8 cellular contexts compared by ENCODE assay signal in the genomic region with DNA sequence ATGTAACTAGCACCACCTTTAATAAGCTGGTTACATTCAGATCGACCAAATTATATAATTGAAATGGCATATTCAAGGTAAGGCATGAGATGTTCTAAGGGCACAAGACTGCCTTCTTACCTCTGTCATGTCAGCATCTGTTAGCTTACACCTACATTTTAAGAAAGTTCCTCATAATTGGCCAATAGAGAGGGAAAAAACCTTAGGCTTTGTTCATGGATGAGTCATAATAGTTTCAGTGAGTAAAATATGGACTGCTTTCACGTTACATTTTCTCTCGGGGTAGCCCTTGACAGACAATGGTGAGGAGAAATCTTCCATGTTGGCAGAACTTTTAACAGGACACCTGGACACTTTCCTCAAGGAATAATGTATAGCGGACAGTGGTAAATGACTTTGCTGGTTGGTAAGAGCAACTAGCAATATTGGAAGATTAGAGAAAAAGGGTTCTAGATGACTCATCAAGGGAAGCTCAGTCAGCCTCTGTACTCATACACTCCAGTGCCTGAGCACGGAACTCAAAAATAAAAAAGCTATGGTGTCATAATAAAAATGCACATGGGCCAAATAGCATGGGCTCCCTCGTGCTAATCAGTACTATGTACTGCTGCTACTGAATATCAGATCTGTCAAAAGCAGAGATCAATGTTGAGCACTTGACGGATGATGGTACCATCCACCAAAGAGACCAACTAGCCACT.
DNase-seq lines count a peak whose midpoint lies in the region; ATAC-seq lines count a peak whose summit lies in the region.
"Not testable (repeated sequence)": the region's sequence is repeated elsewhere in the genome, so short reads cannot be mapped to it uniquely, and the experiment has no call there.

No MANE protein-coding gene starts in this region.

- H3K36me3 Mint-ChIP-seq in activated naive CD4-positive, alpha-beta T cell treated with anti-CD3 and anti-CD28 coated beads, Interleukin-2, amount 50 U/mL, for 72 hours; stimulated activated effector memory CD8-positive, alpha-beta T cell treated with anti-CD3 and anti-CD28 coated beads, Interleukin-12 subunit alpha, Interleukin-12 subunit beta, amount 100 ng/mL, for 72 hours: not testable (repeated sequence)

- H3K9me3 Mint-ChIP-seq in activated naive CD4-positive, alpha-beta T cell treated with anti-CD3 and anti-CD28 coated beads, Interleukin-2, amount 50 U/mL, for 72 hours; stimulated activated effector memory CD8-positive, alpha-beta T cell treated with anti-CD3 and anti-CD28 coated beads, Interleukin-12 subunit alpha, Interleukin-12 subunit beta, amount 100 ng/mL, for 72 hours: not testable (repeated sequence)

- not testable (repeated sequence) for H3K27ac Mint-ChIP-seq in activated naive CD4-positive, alpha-beta T cell treated with anti-CD3 and anti-CD28 coated beads, Interleukin-2, amount 50 U/mL, for 72 hours; stimulated activated effector memory CD8-positive, alpha-beta T cell treated with anti-CD3 and anti-CD28 coated beads, Interleukin-12 subunit alpha, Interleukin-12 subunit beta, amount 100 ng/mL, for 72 hours

- ATAC-seq in GM18499 (IDR thresholded peaks at IDR 0.05; ENCODE audit: insufficient read depth, unreplicated experiment) (peak; percentile 78), GM18868 (IDR thresholded peaks at IDR 0.05; ENCODE audit: unreplicated experiment) (peak; percentile 87), GM21423 (IDR thresholded peaks at IDR 0.05; ENCODE audit: unreplicated experiment) (peak; percentile 56), HG02759 (IDR thresholded peaks at IDR 0.05; ENCODE audit: unreplicated experiment) (peak; percentile 81), HG03196 (IDR thresholded peaks at IDR 0.05; ENCODE audit: unreplicated experiment) (peak; percentile 54)
- ATAC-seq in activated naive CD4-positive, alpha-beta T cell treated with anti-CD3 and anti-CD28 coated beads, Interleukin-2, amount 50 U/mL, for 72 hours, result peak; percentile 78 to 92
- peak; percentile 67 for ATAC-seq in stimulated activated effector memory CD8-positive, alpha-beta T cell treated with anti-CD3 and anti-CD28 coated beads, Interleukin-12 subunit alpha, Interleukin-12 subunit beta, amount 100 ng/mL, for 72 hours

- not testable (repeated sequence) for H3K4me3 Mint-ChIP-seq in stimulated activated effector memory CD8-positive, alpha-beta T cell treated with anti-CD3 and anti-CD28 coated beads, Interleukin-12 subunit alpha, Interleukin-12 subunit beta, amount 100 ng/mL, for 72 hours

- not testable (repeated sequence) for H3K4me1 Mint-ChIP-seq in stimulated activated effector memory CD8-positive, alpha-beta T cell treated with anti-CD3 and anti-CD28 coated beads, Interleukin-12 subunit alpha, Interleukin-12 subunit beta, amount 100 ng/mL, for 72 hours

- peak; percentile 16 for DNase-seq in HPDE6-E6E7 (ENCODE audit: extremely low spot score)
- not testable (repeated sequence) for DNase-seq in activated naive CD4-positive, alpha-beta T cell treated with anti-CD3 and anti-CD28 coated beads, Interleukin-2, amount 50 U/mL, for 72 hours (ENCODE audit: low spot score in 2 of 2); stimulated activated effector memory CD8-positive, alpha-beta T cell treated with anti-CD3 and anti-CD28 coated beads, Interleukin-12 subunit alpha, Interleukin-12 subunit beta, amount 100 ng/mL, for 72 hours (ENCODE audit: low spot score in 2 of 2)
